In genomic region chr15:93771429-93772020, GRCh38 we compare ENCODE assay signal across 27 cellular contexts.
"Had no signal": no experiment of that assay in that cellular context is flagged by ENCODE, and none has a peak within 500 bp of the region (broad histone marks: within the 10 kb centered on the region; RNA-seq: fewer than 3 reads in every experiment).

No MANE protein-coding gene starts in this region.

- H3K9me3 ChIP-seq: tibial artery had no signal

- H3K36me3 Mint-ChIP-seq: activated naive CD8-positive, alpha-beta T cell treated with anti-CD3 and anti-CD28 coated beads, Interleukin-2, amount 10 ng/mL, durations not matched to agents 7 days and 5 days; immature natural killer cell had no signal

- H3K36me3 ChIP-seq: cardiac muscle cell, left lung, spleen, tibial artery had no signal

- H3K27me3 Mint-ChIP-seq: activated B cell treated with CpG ODN at 0.5 μM for 24 hours had no signal

- H3K4me1 Mint-ChIP-seq: activated B cell treated with CpG ODN at 0.5 μM for 24 hours; activated CD4-positive, alpha-beta T cell treated with anti-CD3 and anti-CD28 coated beads for 36 hours; activated naive CD8-positive, alpha-beta T cell treated with anti-CD3 and anti-CD28 coated beads, Interleukin-2, amount 10 ng/mL, durations not matched to agents 7 days and 5 days; endodermal cell; immature natural killer cell; naive thymus-derived CD4-positive, alpha-beta T cell had no signal

- H3K4me2 ChIP-seq: hepatocyte had no signal

- H3K4me3 ChIP-seq: cardiac muscle cell, hepatocyte, left lung, lung, spleen, tibial artery had no signal

- H3K27ac ChIP-seq: cardiac muscle cell, hepatocyte, left lung, spleen, tibial artery had no signal

- H3K4me3 Mint-ChIP-seq: activated B cell treated with CpG ODN at 0.5 μM for 24 hours; activated CD4-positive, alpha-beta T cell treated with anti-CD3 and anti-CD28 coated beads for 36 hours; activated naive CD8-positive, alpha-beta T cell treated with anti-CD3 and anti-CD28 coated beads, Interleukin-2, amount 10 ng/mL, durations not matched to agents 7 days and 5 days; activated T-cell treated with anti-CD3 and anti-CD28 coated beads, Interleukin-2, amount 50 U/mL, for 4 hours; endodermal cell; immature natural killer cell; naive thymus-derived CD4-positive, alpha-beta T cell; stimulated activated naive CD8-positive, alpha-beta T cell treated with anti-CD3 and anti-CD28 coated beads, Interleukin-15, Interleukin-2, amounts not matched to agents 100 ng/mL and 50 ng/mL, for 24 hours; T-helper 17 cell had no signal

- H3K9me3 Mint-ChIP-seq: activated T-cell treated with anti-CD3 and anti-CD28 coated beads, Interleukin-2, amount 50 U/mL, for 4 hours; stimulated activated naive CD8-positive, alpha-beta T cell treated with anti-CD3 and anti-CD28 coated beads, Interleukin-15, Interleukin-2, amounts not matched to agents 100 ng/mL and 50 ng/mL, for 24 hours had no signal

- H3K27me3 ChIP-seq: cardiac muscle cell, hepatocyte, left lung, spleen, tibial artery had no signal

- H3K27ac Mint-ChIP-seq: activated B cell treated with CpG ODN at 0.5 μM for 24 hours; activated CD4-positive, alpha-beta T cell treated with anti-CD3 and anti-CD28 coated beads for 36 hours; activated naive CD8-positive, alpha-beta T cell treated with anti-CD3 and anti-CD28 coated beads, Interleukin-2, amount 10 ng/mL, durations not matched to agents 7 days and 5 days; endodermal cell; immature natural killer cell; naive thymus-derived CD4-positive, alpha-beta T cell; stimulated activated naive CD8-positive, alpha-beta T cell treated with anti-CD3 and anti-CD28 coated beads, Interleukin-15, Interleukin-2, amounts not matched to agents 100 ng/mL and 50 ng/mL, for 24 hours; T-helper 17 cell had no signal

- DNase-seq: activated B cell treated with CpG ODN at 0.5 μM for 24 hours; activated CD4-positive, alpha-beta T cell treated with anti-CD3 and anti-CD28 coated beads for 36 hours; activated CD4-positive, alpha-beta T cell treated with anti-CD3 and anti-CD28 coated beads, Interleukin-2, amount 50 U/mL, for 4 hours; activated CD8-positive, alpha-beta memory T cell treated with anti-CD3 and anti-CD28 coated beads for 24 hours; activated CD8-positive, alpha-beta memory T cell treated with anti-CD3 and anti-CD28 coated beads, Interleukin-2, amount 50 U/mL, for 48 hours; activated naive CD4-positive, alpha-beta T cell treated with Interleukin-2 at 50 U/mL for 16 hours; activated naive CD8-positive, alpha-beta T cell treated with anti-CD3 and anti-CD28 coated beads, Interleukin-2, amount 10 ng/mL, durations not matched to agents 7 days and 5 days; activated T-cell treated with anti-CD3 and anti-CD28 coated beads, Interleukin-2, amount 50 U/mL, for 4 hours; amniotic stem cell; cortex of kidney; endodermal cell; erythroblast; glutamatergic neuron; immature natural killer cell; kidney glomerular epithelial cell; left lung; naive thymus-derived CD4-positive, alpha-beta T cell; spleen; stimulated activated CD4-positive, alpha-beta T cell treated with anti-CD3 and anti-CD28 coated beads, Interleukin-4, amount 100 ng/mL, for 4 hours; substantia nigra; T-helper 17 cell; tibial artery had no signal

- H2AFZ ChIP-seq: hepatocyte had no signal

- FAIRE-seq: frontal cortex had no signal

- ATAC-seq: activated CD4-positive, alpha-beta T cell treated with anti-CD3 and anti-CD28 coated beads for 36 hours; activated T-cell treated with anti-CD3 and anti-CD28 coated beads, Interleukin-2, amount 50 U/mL, for 4 hours; left lung; naive thymus-derived CD4-positive, alpha-beta T cell; T-helper 17 cell had no signal

- H3K79me2 ChIP-seq: hepatocyte had no signal

- H3K4me1 ChIP-seq: left lung, spleen, tibial artery had no signal
